25 cellular contexts compared by ENCODE assay signal in genomic region chr22:45880091-45880651, GRCh38.
DNase-seq lines count a peak whose midpoint lies in the region; ATAC-seq and TF ChIP-seq lines count a peak whose summit lies in the region.
"Had no signal": no experiment of that assay in that cellular context is flagged by ENCODE, and none has a peak within 500 bp of the region (broad histone marks: within the 10 kb centered on the region; RNA-seq: fewer than 3 reads in every experiment).

No MANE protein-coding gene starts in this region.

- H3K4me3 Mint-ChIP-seq in activated CD4-positive, alpha-beta T cell treated with anti-CD3 and anti-CD28 coated beads for 36 hours: no peak overlapping the region
- H3K4me3 Mint-ChIP-seq: activated CD4-positive, alpha-beta memory T cell treated with anti-CD3 and anti-CD28 coated beads, Interleukin-2, amount 10 ng/mL, durations not matched to agents 7 days and 5 days; activated naive CD4-positive, alpha-beta T cell treated with anti-CD3 and anti-CD28 coated beads, Interleukin-2, amount 50 U/mL, for 24 hours; naive thymus-derived CD8-positive, alpha-beta T cell had no signal

- H3K27me3 Mint-ChIP-seq in activated CD4-positive, alpha-beta T cell treated with anti-CD3 and anti-CD28 coated beads for 36 hours: peaks cover 18% of the 10 kb centered on the region

- no peak overlapping the region for H3K27ac Mint-ChIP-seq in activated CD4-positive, alpha-beta T cell treated with anti-CD3 and anti-CD28 coated beads for 36 hours
- H3K27ac Mint-ChIP-seq: activated CD4-positive, alpha-beta memory T cell treated with anti-CD3 and anti-CD28 coated beads, Interleukin-2, amount 10 ng/mL, durations not matched to agents 7 days and 5 days; activated naive CD4-positive, alpha-beta T cell treated with anti-CD3 and anti-CD28 coated beads, Interleukin-2, amount 50 U/mL, for 24 hours; naive thymus-derived CD8-positive, alpha-beta T cell had no signal

- H3K36me3 ChIP-seq in suprapubic skin (no peaks in the 10 kb centered on the region), BE2C (no peaks in the 10 kb centered on the region)
- H3K36me3 ChIP-seq: stomach, upper lobe of left lung had no signal

- H3K4me1 ChIP-seq in suprapubic skin (peaks cover 25% of the 10 kb centered on the region), BE2C (peaks cover 40% of the 10 kb centered on the region)
- H3K4me1 ChIP-seq: psoas muscle had no signal

- TF ChIP-seq EP300 in suprapubic skin (IDR thresholded peaks at IDR 0.05): no peak

- H3K9me3 Mint-ChIP-seq in activated CD4-positive, alpha-beta T cell treated with anti-CD3 and anti-CD28 coated beads for 36 hours (ENCODE audit: low read depth): no peaks in the 10 kb centered on the region
- H3K9me3 Mint-ChIP-seq: activated CD4-positive, alpha-beta memory T cell treated with anti-CD3 and anti-CD28 coated beads, Interleukin-2, amount 10 ng/mL, durations not matched to agents 7 days and 5 days; activated naive CD4-positive, alpha-beta T cell treated with anti-CD3 and anti-CD28 coated beads, Interleukin-2, amount 50 U/mL, for 24 hours had no signal

- TF ChIP-seq POLR2A in suprapubic skin (IDR thresholded peaks at IDR 0.05): no peak

- no peak overlapping the region for H3K27ac ChIP-seq in suprapubic skin
- H3K27ac ChIP-seq: psoas muscle, SK-N-MC, stomach, upper lobe of left lung, VCaP had no signal

- CTCF ChIA-PET in activated CD4-positive, alpha-beta T cell treated with anti-CD3 and anti-CD28 coated beads for 36 hours (lab: Charles Lee): no interaction called here

- intact Hi-C loops in activated CD4-positive, alpha-beta T cell treated with anti-CD3 and anti-CD28 coated beads for 36 hours (cut with DNase I, micrococcal nuclease): no loop called here

- TF ChIP-seq CTCF in suprapubic skin (IDR thresholded peaks at IDR 0.05) (no peak), BE2C (IDR thresholded peaks at IDR 0.05; ENCODE audit: low read depth, low read length) (no peak)

- H3K9me3 ChIP-seq in suprapubic skin (no peaks in the 10 kb centered on the region), BE2C (no peaks in the 10 kb centered on the region; the same call in 1 of the 2 replicates)
- H3K9me3 ChIP-seq: psoas muscle, stomach, upper lobe of left lung had no signal

- H3K4me3 ChIP-seq in suprapubic skin: peak overlapping the region; percentile 19
- no peak overlapping the region for H3K4me3 ChIP-seq in BE2C (ENCODE audit: low read depth, low read length)
- H3K4me3 ChIP-seq: psoas muscle, SK-N-MC, upper lobe of left lung had no signal

- H3K27me3 ChIP-seq in suprapubic skin (peaks cover 89% of the 10 kb centered on the region), BE2C (peaks cover 3% of the 10 kb centered on the region; the same call in 1 of the 2 replicates)

- POLR2A ChIA-PET in activated CD4-positive, alpha-beta T cell treated with anti-CD3 and anti-CD28 coated beads for 36 hours (lab: Charles Lee): no interaction called here

- H3K4me1 Mint-ChIP-seq in activated CD4-positive, alpha-beta T cell treated with anti-CD3 and anti-CD28 coated beads for 36 hours: no peaks in the 10 kb centered on the region
- H3K4me1 Mint-ChIP-seq: activated CD4-positive, alpha-beta memory T cell treated with anti-CD3 and anti-CD28 coated beads, Interleukin-2, amount 10 ng/mL, durations not matched to agents 7 days and 5 days; activated naive CD4-positive, alpha-beta T cell treated with anti-CD3 and anti-CD28 coated beads, Interleukin-2, amount 50 U/mL, for 24 hours had no signal

- no peaks in the 10 kb centered on the region for H3K36me3 Mint-ChIP-seq in activated CD4-positive, alpha-beta T cell treated with anti-CD3 and anti-CD28 coated beads for 36 hours (ENCODE audit: low read depth)
- H3K36me3 Mint-ChIP-seq: activated naive CD4-positive, alpha-beta T cell treated with anti-CD3 and anti-CD28 coated beads, Interleukin-2, amount 50 U/mL, for 24 hours had no signal

- 67% methylated on average over 3 of the region's 18 CpGs for WGBS in suprapubic skin

- no peak for ATAC-seq in activated CD4-positive, alpha-beta T cell treated with anti-CD3 and anti-CD28 coated beads for 36 hours
- ATAC-seq: naive thymus-derived CD8-positive, alpha-beta T cell; psoas muscle had no signal

- DNase-seq in activated CD4-positive, alpha-beta T cell treated with anti-CD3 and anti-CD28 coated beads for 36 hours: peak; percentile 1
- DNase-seq in activated CD4-positive, alpha-beta T cell treated with anti-CD3 and anti-CD28 coated beads, Interleukin-2, amount 50 U/mL, for 48 hours: no peak
- DNase-seq in ecto neural progenitor cell (ENCODE audit: low spot score) (peak; percentile 50), mesenteric fat pad (ENCODE audit: low spot score) (peak; percentile 57), suprapubic skin (ENCODE audit: low spot score in 2 of 2) (peak; percentile 39 to 78), BE2C (no peak), cerebellum (ENCODE audit: low spot score) (no peak), cortex of kidney (lab: John Stamatoyannopoulos, UW) (no peak)
- DNase-seq: 8988T; activated CD4-positive, alpha-beta memory T cell treated with anti-CD3 and anti-CD28 coated beads, Interleukin-2, amount 10 ng/mL, durations not matched to agents 7 days and 5 days; activated T-cell treated with anti-CD3 and anti-CD28 coated beads, Interleukin-2, amount 50 U/mL, for 1 hour; AML-193; DND-41; Kasumi-1; NCI-H1092; NCI-H524; stimulated activated CD4-positive, alpha-beta T cell treated with anti-CD3 and anti-CD28 coated beads, Interleukin-4, amount 100 ng/mL, for 4 hours; stomach; T-helper 2 cell had no signal

Comparison
In these comparisons a context has a peak if more than half of its experiments do, and no peak if none do; other contexts are left out.
1. DNase-seq: peak in activated CD4-positive, alpha-beta T cell treated with anti-CD3 and anti-CD28 coated beads for 36 hours (single experiment), ecto neural progenitor cell (single experiment), mesenteric fat pad (single experiment) and suprapubic skin (2 of 2); none in activated CD4-positive, alpha-beta T cell treated with anti-CD3 and anti-CD28 coated beads, Interleukin-2, amount 50 U/mL, for 48 hours (0 of 2), BE2C (single experiment), cerebellum (single experiment) and cortex of kidney (single experiment).